18 cellular contexts compared by ENCODE assay signal in genomic region chr2:52238782-52239181, GRCh38.
DNase-seq lines count a peak whose midpoint lies in the region; ATAC-seq and TF ChIP-seq lines count a peak whose summit lies in the region.
"Had no signal": no experiment of that assay in that cellular context is flagged by ENCODE, and none has a peak within 500 bp of the region (broad histone marks: within the 10 kb centered on the region; RNA-seq: fewer than 3 reads in every experiment).

No MANE protein-coding gene starts in this region.

- 98 to 100% methylated on average over 1 of the region's 1 CpG for WGBS in aorta, 2 donors

- TF ChIP-seq CTCF in OCI-LY7 (conservative IDR thresholded peaks at IDR 0.05; ENCODE audit: low read length), result no peak

- H3K4me2 ChIP-seq in OCI-LY7 (ENCODE audit: low read length), result peak overlapping the region; percentile 43

- H4K20me1 ChIP-seq in OCI-LY7 (ENCODE audit: insufficient read depth, low read length), result no peaks in the 10 kb centered on the region

- H3K9me2 ChIP-seq in OCI-LY7 (ENCODE audit: insufficient read depth, low read length), result no peaks in the 10 kb centered on the region

- CTCF ChIA-PET in OCI-LY7 (lab: Charles Lee; ENCODE audit: unreplicated experiment), result no interaction called here

- intact Hi-C loops in OCI-LY7 (cut with micrococcal nuclease; ENCODE audit: unreplicated experiment) (no loop called here), aorta (cut with DNase I) (no loop called here)

- no peaks in the 10 kb centered on the region for H3K79me2 ChIP-seq in OCI-LY7 (ENCODE audit: insufficient read depth, low read depth, low read length)

- ATAC-seq in aorta (ENCODE audit: low FRiP score), result no peak
- ATAC-seq: GM12878 had no signal

- no TSS peak for BruUV-seq in OCI-LY7 (replicated peaks; lab: Mats Ljungman, UMichigan)

- H2AFZ ChIP-seq in OCI-LY7 (ENCODE audit: low read length), result no peak overlapping the region

- DNase-seq in DMS153 (lab: John Stamatoyannopoulos, UW), result peak; percentile 10
- no peak for DNase-seq in DMS153 treated with DMSO at 0.1 percent for 48 hours (lab: John Stamatoyannopoulos, UW; ENCODE audit: unreplicated experiment)
- DNase-seq in NCI-H146 (lab: John Stamatoyannopoulos, UW), result peak; percentile 35
- peak; percentile 69 for DNase-seq in OCI-LY7 (ENCODE audit: low spot score)
- peak; percentile 33 for DNase-seq in iPS DF 4.7 (ENCODE audit: extremely low read depth, low spot score)
- no peak for DNase-seq in foreskin melanocyte
- no peak for DNase-seq in aorta
- no peak for DNase-seq in NCI-H1694 treated with DMSO at 0.1 percent for 48 hours (lab: John Stamatoyannopoulos, UW)
- DNase-seq: AML-193, DMS 273 treated with DMSO at 0.1 percent for 48 hours, EL, Karpas-422, NCI-H1048, NCI-H1436, NCI-H2171, SJCRH30 had no signal

- H3K4me1 ChIP-seq in OCI-LY7 (ENCODE audit: insufficient read depth, low read length, poor library complexity, severe bottlenecking) (peaks cover 16% of the 10 kb centered on the region), aorta (ENCODE audit: control insufficient read depth in 1 of 2, insufficient read depth in 2 of 2, low read length in 2 of 2) (no peaks in the 10 kb centered on the region)
- H3K4me1 ChIP-seq: SJCRH30 had no signal

- H3K36me3 ChIP-seq in OCI-LY7 (ENCODE audit: insufficient read depth, low read length), result no peaks in the 10 kb centered on the region
- H3K36me3 ChIP-seq in aorta (ENCODE audit: control insufficient read depth in 1 of 2, insufficient read depth in 2 of 2, low read length in 1 of 2), result no peaks in the 10 kb centered on the region
- H3K36me3 ChIP-seq: SJCRH30 had no signal

- peak overlapping the region; percentile 52 for H3K27ac ChIP-seq in OCI-LY7 (ENCODE audit: low read depth, low read length, poor library complexity, severe bottlenecking)
- no peak overlapping the region for H3K27ac ChIP-seq in aorta (ENCODE audit: low read depth in 1 of 2, low read length in 2 of 2)
- H3K27ac ChIP-seq: 22Rv1, SJCRH30 had no signal

- no peaks in the 10 kb centered on the region for H3K27me3 ChIP-seq in aorta (ENCODE audit: control insufficient read depth in 1 of 2, insufficient read depth in 2 of 2, low read length in 1 of 2)
- H3K27me3 ChIP-seq: SJCRH30 had no signal

- H3K9me3 ChIP-seq in OCI-LY7 (ENCODE audit: low read length) (no peaks in the 10 kb centered on the region), aorta (ENCODE audit: control insufficient read depth, low read length) (no peaks in the 10 kb centered on the region)
- H3K9me3 ChIP-seq: SJCRH30 had no signal

- no peak overlapping the region for H3K4me3 ChIP-seq in OCI-LY7 (ENCODE audit: low read depth, low read length, poor library complexity, severe bottlenecking)
- H3K4me3 ChIP-seq in aorta (ENCODE audit: low read length in 2 of 2), result no peak overlapping the region
- H3K4me3 ChIP-seq: GM12878, SJCRH30 had no signal

- POLR2A ChIA-PET in OCI-LY7 (lab: Charles Lee), result interaction anchor here (0.7 kb wide), 1 partner anchor 160 kb away, joined by 3 read pairs; no protein-coding TSS in a partner anchor

Comparison
In these comparisons a context has a peak if more than half of its experiments do, and no peak if none do; other contexts are left out.
1. DNase-seq: peak in DMS153 (single experiment), NCI-H146 (single experiment), OCI-LY7 (single experiment) and iPS DF 4.7 (single experiment); none in DMS153 treated with DMSO at 0.1 percent for 48 hours (single experiment), foreskin melanocyte (single experiment), aorta (0 of 2) and NCI-H1694 treated with DMSO at 0.1 percent for 48 hours (single experiment).